ENCODE assay signal across 20 cellular contexts in the genomic region with DNA sequence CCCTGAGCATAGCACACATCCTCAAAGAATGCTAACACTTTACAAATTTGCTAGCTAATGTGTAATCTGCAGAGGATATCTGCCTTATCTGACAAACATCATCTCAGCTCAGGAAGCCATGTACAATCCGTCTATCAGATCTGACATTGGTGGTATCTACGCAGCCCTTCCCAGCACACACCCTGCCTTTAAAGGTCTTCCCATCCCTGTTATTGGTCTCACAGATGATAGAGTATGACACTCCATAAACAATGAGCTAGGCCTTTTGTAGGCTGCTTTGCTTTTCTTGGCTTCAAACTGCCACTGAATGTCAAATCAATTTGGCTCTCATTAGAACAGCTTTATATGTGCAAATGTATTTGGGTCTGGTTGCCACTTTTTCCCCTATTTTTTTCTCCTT.
DNase-seq lines count a peak whose midpoint lies in the region; ATAC-seq and TF ChIP-seq lines count a peak whose summit lies in the region.
"Had no signal": no experiment of that assay in that cellular context is flagged by ENCODE, and none has a peak within 500 bp of the region (broad histone marks: within the 10 kb centered on the region; RNA-seq: fewer than 3 reads in every experiment).

No MANE protein-coding gene starts in this region.

- H3K4me3 ChIP-seq in neural progenitor cell, result no peak overlapping the region
- H3K4me3 ChIP-seq in CD4-positive, alpha-beta memory T cell (ENCODE audit: low read length in 2 of 2), result no peak overlapping the region
- no peak overlapping the region for H3K4me3 ChIP-seq in naive thymus-derived CD4-positive, alpha-beta T cell (ENCODE audit: low read length)
- H3K4me3 ChIP-seq: left lung, PC-9, SJSA1 had no signal

- H3K9me3 ChIP-seq in neural progenitor cell (ENCODE audit: low read depth), result no peaks in the 10 kb centered on the region
- H3K9me3 ChIP-seq in CD4-positive, alpha-beta memory T cell (ENCODE audit: control insufficient read depth in 1 of 2, low read length in 2 of 2), result no peaks in the 10 kb centered on the region
- H3K9me3 ChIP-seq in naive thymus-derived CD4-positive, alpha-beta T cell (ENCODE audit: control insufficient read depth in 2 of 3, low read length in 3 of 3), result no peaks in the 10 kb centered on the region
- H3K9me3 ChIP-seq: left lung, SJSA1 had no signal

- no peaks in the 10 kb centered on the region for H4K20me1 ChIP-seq in neural progenitor cell (ENCODE audit: low read depth)

- POLR2A ChIA-PET in CD4-positive, alpha-beta memory T cell (lab: Charles Lee; ENCODE audit: partially characterized antibody), result no interaction called here
- POLR2A ChIA-PET in naive thymus-derived CD4-positive, alpha-beta T cell (lab: Charles Lee), result no interaction called here

- no peak for TF ChIP-seq CTCF in neural progenitor cell (IDR thresholded peaks at IDR 0.05)

- H3K36me3 Mint-ChIP-seq in neural progenitor cell, result no peaks in the 10 kb centered on the region
- no peaks in the 10 kb centered on the region for H3K36me3 Mint-ChIP-seq in CD4-positive, alpha-beta memory T cell
- no peaks in the 10 kb centered on the region for H3K36me3 Mint-ChIP-seq in naive thymus-derived CD4-positive, alpha-beta T cell

- H2AFZ ChIP-seq in neural progenitor cell (replicated peaks), result peak overlapping the region; percentile 73
- H2AFZ ChIP-seq: PC-9 had no signal

- no peaks in the 10 kb centered on the region for H3K27me3 Mint-ChIP-seq in neural progenitor cell (ENCODE audit: insufficient read depth, low read depth)
- H3K27me3 Mint-ChIP-seq in CD4-positive, alpha-beta memory T cell, result peaks cover 6 to 9% of the 10 kb centered on the region in 2 donors
- peaks cover 7 to 41% (median 23%) of the 10 kb centered on the region in 5 donors for H3K27me3 Mint-ChIP-seq in naive thymus-derived CD4-positive, alpha-beta T cell
- H3K27me3 Mint-ChIP-seq: stimulated activated naive CD8-positive, alpha-beta T cell treated with anti-CD3 and anti-CD28 coated beads, Interleukin-15, Interleukin-2, amounts not matched to agents 100 ng/mL and 50 ng/mL, for 24 hours had no signal

- in situ Hi-C loops in Caki2 (cut with HindIII; ENCODE audit: low pct_unique_long_range_greater_than_20kb, low sequenced_read_pairs), result no loop called here

- H3K36me3 ChIP-seq in neural progenitor cell, result no peaks in the 10 kb centered on the region
- no peaks in the 10 kb centered on the region for H3K36me3 ChIP-seq in CD4-positive, alpha-beta memory T cell (ENCODE audit: insufficient read depth, low read length)
- H3K36me3 ChIP-seq in naive thymus-derived CD4-positive, alpha-beta T cell (ENCODE audit: control insufficient read depth in 2 of 3, insufficient read depth in 3 of 3, low read length in 3 of 3), result no peaks in the 10 kb centered on the region
- H3K36me3 ChIP-seq: left lung, SJSA1 had no signal

- H3K9me3 Mint-ChIP-seq in neural progenitor cell, result no peaks in the 10 kb centered on the region
- peaks cover 0 to 2% (median 0%) of the 10 kb centered on the region in 8 donors for H3K9me3 Mint-ChIP-seq in CD4-positive, alpha-beta memory T cell
- peaks cover 0 to 2% (median 0%) of the 10 kb centered on the region in 11 donors for H3K9me3 Mint-ChIP-seq in naive thymus-derived CD4-positive, alpha-beta T cell
- H3K9me3 Mint-ChIP-seq: stimulated activated naive CD8-positive, alpha-beta T cell treated with anti-CD3 and anti-CD28 coated beads, Interleukin-15, Interleukin-2, amounts not matched to agents 100 ng/mL and 50 ng/mL, for 24 hours; T-helper 2 cell treated with Interferon-gamma antibody and Interleukin-4, amounts not matched to agents 5 μg/mL and 100 μg/mL, for 36 hours had no signal

- no peaks in the 10 kb centered on the region for H3K79me2 ChIP-seq in neural progenitor cell (ENCODE audit: low read depth)

- ATAC-seq in SK-N-SH treated with all-trans-retinoic acid at 6 μM for 48 hours, result peak; percentile 97
- no peak for ATAC-seq in HG02885 (IDR thresholded peaks at IDR 0.05; ENCODE audit: poor library complexity, unreplicated experiment)
- ATAC-seq in naive thymus-derived CD4-positive, alpha-beta T cell, result no peak
- ATAC-seq: left lung had no signal

- no peaks in the 10 kb centered on the region for H3K27me3 ChIP-seq in neural progenitor cell
- H3K27me3 ChIP-seq in CD4-positive, alpha-beta memory T cell (ENCODE audit: insufficient read depth, low read length), result no peaks in the 10 kb centered on the region
- H3K27me3 ChIP-seq in naive thymus-derived CD4-positive, alpha-beta T cell (ENCODE audit: control insufficient read depth in 2 of 2, insufficient read depth in 2 of 2, low read length in 2 of 2), result no peaks in the 10 kb centered on the region
- H3K27me3 ChIP-seq: left lung, SJSA1 had no signal

- no peak overlapping the region for H3K4me3 Mint-ChIP-seq in neural progenitor cell
- H3K4me3 Mint-ChIP-seq in CD4-positive, alpha-beta memory T cell, result no peak overlapping the region
- no peak overlapping the region for H3K4me3 Mint-ChIP-seq in naive thymus-derived CD4-positive, alpha-beta T cell
- H3K4me3 Mint-ChIP-seq: stimulated activated naive CD8-positive, alpha-beta T cell treated with anti-CD3 and anti-CD28 coated beads, Interleukin-15, Interleukin-2, amounts not matched to agents 100 ng/mL and 50 ng/mL, for 24 hours; T-helper 2 cell treated with Interferon-gamma antibody and Interleukin-4, amounts not matched to agents 5 μg/mL and 100 μg/mL, for 36 hours had no signal

- no peak overlapping the region for H3K27ac ChIP-seq in neural progenitor cell
- H3K27ac ChIP-seq in CD4-positive, alpha-beta memory T cell (ENCODE audit: low read depth, low read length), result no peak overlapping the region
- H3K27ac ChIP-seq in naive thymus-derived CD4-positive, alpha-beta T cell (ENCODE audit: low read depth, low read length), result no peak overlapping the region
- H3K27ac ChIP-seq: KMS-11, left lung, PC-9, SJSA1 had no signal

- CTCF ChIA-PET in CD4-positive, alpha-beta memory T cell (lab: Charles Lee; ENCODE audit: partially characterized antibody), result no interaction called here
- CTCF ChIA-PET in naive thymus-derived CD4-positive, alpha-beta T cell (lab: Charles Lee), result no interaction called here

- no peak overlapping the region for H3K9ac ChIP-seq in neural progenitor cell
- H3K9ac ChIP-seq: KMS-11 had no signal

- DNase-seq in Caki2 (ENCODE audit: low read depth) (peak; percentile 63), fibroblast of gingiva (ENCODE audit: low read depth) (peak; percentile 71), neural progenitor cell (ENCODE audit: low spot score) (no peak), NCI-H774 (lab: John Stamatoyannopoulos, UW) (no peak)
- DNase-seq in CD4-positive, alpha-beta memory T cell, result no peak
- DNase-seq in naive thymus-derived CD4-positive, alpha-beta T cell, result no peak
- DNase-seq: amygdala; HCEC 1CT; left lung; NCI-H1048; NCI-H2081 treated with DMSO at 0.1 percent for 48 hours; NCI-H82; PC-9; stimulated activated CD4-positive, alpha-beta T cell treated with anti-CD3 and anti-CD28 coated beads, Interleukin-2, amount 100 ng/mL, for 24 hours had no signal

- no peak overlapping the region for H3K27ac Mint-ChIP-seq in neural progenitor cell
- H3K27ac Mint-ChIP-seq in CD4-positive, alpha-beta memory T cell, result no peak overlapping the region
- no peak overlapping the region for H3K27ac Mint-ChIP-seq in naive thymus-derived CD4-positive, alpha-beta T cell
- H3K27ac Mint-ChIP-seq: stimulated activated naive CD8-positive, alpha-beta T cell treated with anti-CD3 and anti-CD28 coated beads, Interleukin-15, Interleukin-2, amounts not matched to agents 100 ng/mL and 50 ng/mL, for 24 hours; T-helper 2 cell treated with Interferon-gamma antibody and Interleukin-4, amounts not matched to agents 5 μg/mL and 100 μg/mL, for 36 hours had no signal

- peaks cover 9% of the 10 kb centered on the region for H3K4me1 Mint-ChIP-seq in neural progenitor cell
- H3K4me1 Mint-ChIP-seq in CD4-positive, alpha-beta memory T cell, result no peaks in the 10 kb centered on the region
- no peaks in the 10 kb centered on the region for H3K4me1 Mint-ChIP-seq in naive thymus-derived CD4-positive, alpha-beta T cell

- intact Hi-C loops in CD4-positive, alpha-beta memory T cell (cut with micrococcal nuclease), result no loop called here
- intact Hi-C loops in naive thymus-derived CD4-positive, alpha-beta T cell (cut with micrococcal nuclease), result no loop called here

- no peak overlapping the region for H3K4me2 ChIP-seq in neural progenitor cell
- H3K4me2 ChIP-seq: KMS-11, PC-9 had no signal

- H3K4me1 ChIP-seq in neural progenitor cell, result peaks cover 18% of the 10 kb centered on the region
- H3K4me1 ChIP-seq in CD4-positive, alpha-beta memory T cell (ENCODE audit: insufficient read depth, low read length), result no peaks in the 10 kb centered on the region
- no peaks in the 10 kb centered on the region for H3K4me1 ChIP-seq in naive thymus-derived CD4-positive, alpha-beta T cell (ENCODE audit: control insufficient read depth in 2 of 2, insufficient read depth in 2 of 2, low read length in 2 of 2)
- H3K4me1 ChIP-seq: SJSA1 had no signal

- no peaks in the 10 kb centered on the region for H3F3A ChIP-seq in neural progenitor cell (ENCODE audit: low read depth)

TF ChIP-seq in SK-N-SH treated with all-trans-retinoic acid at 6 μM for 48 hours, 23 proteins besides CTCF, POLR2A, EP300 and RAD21 (continues in another document):
- TF ChIP-seq, protein P1, sequence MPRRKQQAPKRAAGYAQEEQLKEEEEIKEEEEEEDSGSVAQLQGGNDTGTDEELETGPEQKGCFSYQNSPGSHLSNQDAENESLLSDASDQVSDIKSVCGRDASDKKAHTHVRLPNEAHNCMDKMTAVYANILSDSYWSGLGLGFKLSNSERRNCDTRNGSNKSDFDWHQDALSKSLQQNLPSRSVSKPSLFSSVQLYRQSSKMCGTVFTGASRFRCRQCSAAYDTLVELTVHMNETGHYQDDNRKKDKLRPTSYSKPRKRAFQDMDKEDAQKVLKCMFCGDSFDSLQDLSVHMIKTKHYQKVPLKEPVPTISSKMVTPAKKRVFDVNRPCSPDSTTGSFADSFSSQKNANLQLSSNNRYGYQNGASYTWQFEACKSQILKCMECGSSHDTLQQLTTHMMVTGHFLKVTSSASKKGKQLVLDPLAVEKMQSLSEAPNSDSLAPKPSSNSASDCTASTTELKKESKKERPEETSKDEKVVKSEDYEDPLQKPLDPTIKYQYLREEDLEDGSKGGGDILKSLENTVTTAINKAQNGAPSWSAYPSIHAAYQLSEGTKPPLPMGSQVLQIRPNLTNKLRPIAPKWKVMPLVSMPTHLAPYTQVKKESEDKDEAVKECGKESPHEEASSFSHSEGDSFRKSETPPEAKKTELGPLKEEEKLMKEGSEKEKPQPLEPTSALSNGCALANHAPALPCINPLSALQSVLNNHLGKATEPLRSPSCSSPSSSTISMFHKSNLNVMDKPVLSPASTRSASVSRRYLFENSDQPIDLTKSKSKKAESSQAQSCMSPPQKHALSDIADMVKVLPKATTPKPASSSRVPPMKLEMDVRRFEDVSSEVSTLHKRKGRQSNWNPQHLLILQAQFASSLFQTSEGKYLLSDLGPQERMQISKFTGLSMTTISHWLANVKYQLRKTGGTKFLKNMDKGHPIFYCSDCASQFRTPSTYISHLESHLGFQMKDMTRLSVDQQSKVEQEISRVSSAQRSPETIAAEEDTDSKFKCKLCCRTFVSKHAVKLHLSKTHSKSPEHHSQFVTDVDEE (CRISPR knock-in tag; IDR thresholded peaks at IDR 0.05), result peak; percentile 65; the same call in 1 of the 2 replicates
- TF ChIP-seq TOX (CRISPR knock-in tag; IDR thresholded peaks at IDR 0.05; ENCODE audit: borderline replicate concordance), result peak; percentile 42; the same call in 1 of the 2 replicates
- no peak for TF ChIP-seq ARNTL (CRISPR knock-in tag; IDR thresholded peaks at IDR 0.05; ENCODE audit: borderline replicate concordance, low read depth)

Comparison
In these comparisons a context has a peak if more than half of its experiments do, and no peak if none do; other contexts are left out.
1. DNase-seq: peak in Caki2 (single experiment) and fibroblast of gingiva (single experiment); none in neural progenitor cell (single experiment), NCI-H774 (single experiment), CD4-positive, alpha-beta memory T cell (0 of 5) and naive thymus-derived CD4-positive, alpha-beta T cell (0 of 9).